In genomic region chr2:164474873-164475272, GRCh38 we compare ENCODE assay signal across 11 cellular contexts.
"Had no signal": no experiment of that assay in that cellular context is flagged by ENCODE, and none has a peak within 500 bp of the region (broad histone marks: within the 10 kb centered on the region; RNA-seq: fewer than 3 reads in every experiment).

No MANE protein-coding gene starts in this region.

- H2AFZ ChIP-seq: GM23248, GM23338 had no signal

- FAIRE-seq: H1, H54 had no signal

- H3K27ac ChIP-seq: GM23248 had no signal

- H3K4me1 ChIP-seq: HAP-1 had no signal

- DNase-seq: GM23248, GOT3, H7, H9, HCEC 1CT, HFFc6 had no signal

- H3K9me3 ChIP-seq: HAP-1 had no signal

- ATAC-seq: GM23338, HCT116 had no signal

- H3K4me3 ChIP-seq: GM23248, GM23338, HAP-1 had no signal

- H3K36me3 ChIP-seq: HAP-1 had no signal

- H3K9ac ChIP-seq: GM23248 had no signal

- H3K4me2 ChIP-seq: GM23338 had no signal
